Comparison of ENCODE assay signal across 10 cellular contexts in the genomic region with DNA sequence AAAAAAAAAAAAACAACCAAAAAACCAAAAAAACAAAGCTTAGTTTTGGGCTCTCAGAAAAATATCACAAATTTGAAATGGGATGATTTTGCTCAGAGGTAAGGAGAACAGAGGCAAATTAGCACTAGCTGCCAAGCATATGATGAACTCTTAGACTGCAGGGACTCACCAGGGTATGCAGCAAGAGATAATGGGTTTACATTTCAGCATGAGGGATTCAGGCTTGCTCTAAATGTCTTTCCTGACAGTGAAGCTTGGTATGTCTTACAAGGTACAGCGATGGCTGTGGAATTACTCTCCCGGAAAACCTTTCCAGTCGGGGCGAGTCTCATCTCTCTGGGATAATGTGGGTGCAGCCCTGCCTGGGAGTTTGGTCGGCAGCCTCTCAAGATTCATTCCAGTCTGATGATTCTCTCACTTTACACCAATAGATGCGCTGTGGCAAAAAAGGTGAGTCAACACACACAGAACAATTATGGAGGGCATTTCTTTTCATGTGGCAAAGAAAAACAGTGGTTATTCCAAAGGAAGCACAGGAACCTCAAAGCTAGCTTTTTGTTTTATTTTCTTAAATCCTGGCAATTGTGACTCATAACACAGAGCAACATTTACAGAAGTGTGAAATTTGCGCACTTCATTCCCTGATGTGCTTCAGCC.
DNase-seq lines count a peak whose midpoint lies in the region; ATAC-seq and TF ChIP-seq lines count a peak whose summit lies in the region.
"Had no signal": no experiment of that assay in that cellular context is flagged by ENCODE, and none has a peak within 500 bp of the region (broad histone marks: within the 10 kb centered on the region; RNA-seq: fewer than 3 reads in every experiment).

No MANE protein-coding gene starts in this region.

- intact Hi-C loops in sciatic nerve (cut with DNase I) = no loop called here

- H3K36me3 ChIP-seq in SJSA1 (no peaks in the 10 kb centered on the region), fibroblast of lung (ENCODE audit: control insufficient read depth, insufficient read depth, low read length) (no peaks in the 10 kb centered on the region)
- no peaks in the 10 kb centered on the region for H3K36me3 ChIP-seq in effector memory CD4-positive, alpha-beta T cell (ENCODE audit: control insufficient read depth, insufficient read depth, low read length)

- H2AFZ ChIP-seq in fibroblast of lung (ENCODE audit: low read length) = no peak overlapping the region

- H3K4me3 ChIP-seq in SJSA1 (no peak overlapping the region), fibroblast of lung (replicated peaks in 1 of 4; ENCODE audit: control extremely low read depth in 1 of 4, insufficient read depth in 1 of 4, low read depth in 3 of 4, low read length in 4 of 4) (peak overlapping the region in 1 of 4 experiments; percentile 10)
- H3K4me3 ChIP-seq in effector memory CD4-positive, alpha-beta T cell (ENCODE audit: insufficient read depth, low read depth, low read length, poor library complexity, severe bottlenecking) = no peak overlapping the region

- H3K4me1 ChIP-seq in SJSA1 (replicated peaks) = peaks cover 51% of the 10 kb centered on the region
- H3K4me1 ChIP-seq in fibroblast of lung (ENCODE audit: control insufficient read depth, extremely low read depth, insufficient read depth, low read length) = peaks cover 4% of the 10 kb centered on the region
- H3K4me1 ChIP-seq in effector memory CD4-positive, alpha-beta T cell (ENCODE audit: control insufficient read depth, insufficient read depth, low read length, poor library complexity, severe bottlenecking) = no peaks in the 10 kb centered on the region

- peak overlapping the region; percentile 65 for H3K4me2 ChIP-seq in fibroblast of lung (ENCODE audit: extremely low read depth, insufficient read depth, low read length)

- H3K9me3 ChIP-seq in SJSA1 (replicated peaks) (no peaks in the 10 kb centered on the region), fibroblast of lung (ENCODE audit: control insufficient read depth, insufficient read depth, low read depth, low read length) (no peaks in the 10 kb centered on the region)
- no peaks in the 10 kb centered on the region for H3K9me3 ChIP-seq in effector memory CD4-positive, alpha-beta T cell (ENCODE audit: control insufficient read depth, low read length)

- H3K27me3 ChIP-seq in SJSA1 (replicated peaks) (no peaks in the 10 kb centered on the region), fibroblast of lung (ENCODE audit: control insufficient read depth, insufficient read depth, low read length) (no peaks in the 10 kb centered on the region)
- H3K27me3 ChIP-seq in effector memory CD4-positive, alpha-beta T cell (replicated peaks; ENCODE audit: control insufficient read depth, insufficient read depth, low read length, poor library complexity, severe bottlenecking) = no peaks in the 10 kb centered on the region

- peak; percentile 28 for ATAC-seq in sciatic nerve
- ATAC-seq in HG02642 (IDR thresholded peaks at IDR 0.05; ENCODE audit: poor library complexity, unreplicated experiment) = no peak

- H3K79me2 ChIP-seq in fibroblast of lung (ENCODE audit: control insufficient read depth, insufficient read depth, low read length) = no peaks in the 10 kb centered on the region

- H3K27ac ChIP-seq in SJSA1 = peak overlapping the region; percentile 54
- H3K27ac ChIP-seq in fibroblast of lung (ENCODE audit: insufficient read depth, low read length) = peak overlapping the region; percentile 33
- H3K27ac ChIP-seq in effector memory CD4-positive, alpha-beta T cell (ENCODE audit: insufficient read depth, low read length, poor library complexity, severe bottlenecking) = no peak overlapping the region
- H3K27ac ChIP-seq: VCaP had no signal

- no peak for TF ChIP-seq CTCF in fibroblast of lung (conservative IDR thresholded peaks at IDR 0.05 in 1 of 2, IDR thresholded peaks at IDR 0.05 in 1 of 2; ENCODE audit: low read depth in 1 of 2, low read length in 2 of 2)

- H4K20me1 ChIP-seq in fibroblast of lung (ENCODE audit: control insufficient read depth, extremely low read depth, insufficient read depth, low read length) = no peaks in the 10 kb centered on the region

- H3K9ac ChIP-seq in fibroblast of lung (ENCODE audit: insufficient read depth, low read length) = no peak overlapping the region

- DNase-seq in HCEC 1CT (peak; percentile 89), SJSA1 (ENCODE audit: low read depth in 1 of 2, low spot score in 2 of 2) (peak; percentile 93 to 97), fibroblast of lung (ENCODE audit: low read depth in 2 of 2) (peak; percentile 31 to 97), sciatic nerve (ENCODE audit: low spot score) (no peak), SIG-M5 (lab: John Stamatoyannopoulos, UW) (no peak), AML-193 (lab: John Stamatoyannopoulos, UW) (no peak)
- no peak for DNase-seq in effector memory CD4-positive, alpha-beta T cell
- DNase-seq: activated gamma-delta T cell treated with Interleukin-2 at 50 U/mL for 16 hours had no signal

Comparison
In these comparisons a context has a peak if more than half of its experiments do, and no peak if none do; other contexts are left out.
1. DNase-seq: peak in HCEC 1CT (single experiment), SJSA1 (2 of 2) and fibroblast of lung (2 of 2); none in sciatic nerve (single experiment), SIG-M5 (single experiment), effector memory CD4-positive, alpha-beta T cell (0 of 3) and AML-193 (0 of 2).